8 cellular contexts compared by ENCODE assay signal in the genomic region with DNA sequence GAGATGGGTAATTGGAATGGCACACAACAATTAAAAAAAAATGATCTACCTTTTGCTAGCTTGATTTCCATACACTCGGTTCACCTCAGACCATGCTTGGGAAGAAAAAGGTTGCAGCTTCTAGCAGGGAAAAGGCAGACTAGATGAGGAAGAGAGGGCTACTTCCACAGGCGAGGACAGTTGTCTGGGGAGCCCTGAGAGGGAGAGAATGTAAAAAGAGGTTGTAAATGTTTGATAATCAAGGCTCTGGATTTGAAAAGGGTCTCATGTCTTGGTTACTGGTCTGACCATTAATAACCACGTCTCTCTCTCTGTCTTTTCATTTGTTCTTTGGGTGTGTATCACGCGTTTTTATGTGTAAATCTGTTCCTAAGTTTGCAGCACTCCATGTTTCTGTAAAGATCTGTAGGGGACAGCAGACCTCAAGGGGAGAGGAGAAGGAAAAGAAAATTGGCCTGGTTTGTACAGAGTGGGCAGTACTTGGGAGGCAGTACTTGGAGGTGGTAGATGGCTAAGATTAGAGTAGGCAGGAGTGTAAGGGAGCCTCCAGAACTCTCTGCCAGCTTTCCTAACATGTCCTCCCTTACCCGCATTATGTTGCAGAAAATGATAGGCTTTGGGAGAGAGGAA. TPM values are rescaled to one million over a fixed set of nuclear protein-coding genes. Genes with fewer than 3 reads are reported as not detected.
DNase-seq lines count a peak whose midpoint lies in the region; ATAC-seq and TF ChIP-seq lines count a peak whose summit lies in the region.

No MANE protein-coding gene starts in this region.

- H3K9me3 Mint-ChIP-seq in natural killer cell: no peaks in the 10 kb centered on the region

- H3K36me3 ChIP-seq in RWPE2 (ENCODE audit: low read depth): no peaks in the 10 kb centered on the region

- no peaks in the 10 kb centered on the region for H3K9me3 ChIP-seq in RWPE2 (ENCODE audit: severe bottlenecking)

- intact Hi-C loops in natural killer cell (cut with micrococcal nuclease): loop anchor here (1.0 kb wide), 1 partner anchor 50 kb away; no protein-coding TSS in a partner anchor

- peak overlapping the region; percentile 45 for H3K4me3 ChIP-seq in RWPE2 (ENCODE audit: severe bottlenecking)

- no peak for TF ChIP-seq CTCF in RWPE2 (IDR thresholded peaks at IDR 0.05; ENCODE audit: poor library complexity, severe bottlenecking)
- TF ChIP-seq CTCF in natural killer cell (IDR thresholded peaks at IDR 0.05): no peak

- H3K4me1 Mint-ChIP-seq in natural killer cell: peaks cover 27 to 35% of the 10 kb centered on the region in 2 donors

- no peaks in the 10 kb centered on the region for H3K36me3 Mint-ChIP-seq in natural killer cell

- peak overlapping the region; percentile 96 for H3K4me3 Mint-ChIP-seq in natural killer cell

- H3K27ac Mint-ChIP-seq in natural killer cell: peak overlapping the region; percentile 91 to 95

- H3K4me1 ChIP-seq in RWPE2 (ENCODE audit: insufficient read depth, poor library complexity, severe bottlenecking): no peaks in the 10 kb centered on the region

- no peak for TF ChIP-seq POLR2A in erythroblast (IDR thresholded peaks at IDR 0.05; ENCODE audit: low read length)

- DNase-seq in NCI-H345 treated with DMSO at 0.1 percent for 48 hours (lab: John Stamatoyannopoulos, UW; ENCODE audit: unreplicated experiment) (peak; percentile 7), NCI-H345 (lab: John Stamatoyannopoulos, UW) (no peak), RWPE2 (ENCODE audit: low spot score) (no peak), erythroblast (lab: John Stamatoyannopoulos, UW) (peak; percentile 2 to 7), natural killer cell (no peak), cerebellar nuclear complex (lab: John Stamatoyannopoulos, UW) (no peak), iPS-NIHi7 (ENCODE audit: extremely low spot score) (no peak)

- ATAC-seq in HG02840 (IDR thresholded peaks at IDR 0.05; ENCODE audit: low FRiP score, unreplicated experiment) (peak; percentile 8), RWPE2 (ENCODE audit: low read depth) (peak; percentile 40; the same call in 2 of the 3 replicates), natural killer cell (peak in 2 of 3 donors; percentile 2 to 22)

- peaks cover 0 to 5% of the 10 kb centered on the region in 2 donors for H3K27me3 Mint-ChIP-seq in natural killer cell (ENCODE audit: low read depth in 2 of 2)

- peak overlapping the region; percentile 11 for H3K27ac ChIP-seq in RWPE2 (ENCODE audit: poor library complexity, severe bottlenecking)

- no peaks in the 10 kb centered on the region for H3K27me3 ChIP-seq in RWPE2 (ENCODE audit: insufficient read depth, poor library complexity, severe bottlenecking)

RNA-seq across cellular contexts. Expression of a gene that starts 0.8 kb away (rescaled TPM):
- 10 to 100 TPM in 2 of 3 donors, 1 to 10 TPM in 1; 9.0 to 13.3 (median 13.1) TPM for total RNA-seq in natural killer cell

RNA-seq across cellular contexts. Expression of a gene that starts 51.2 kb away (rescaled TPM):
- 10 to 100 TPM; 11.2 to 12.6 (median 12.2) TPM for total RNA-seq in natural killer cell

Comparison
In these comparisons a context has a peak if more than half of its experiments do, and no peak if none do; other contexts are left out.
1. DNase-seq: peak in NCI-H345 treated with DMSO at 0.1 percent for 48 hours (single experiment) and erythroblast (2 of 2); none in NCI-H345 (single experiment), RWPE2 (single experiment), natural killer cell (single experiment), cerebellar nuclear complex (0 of 2) and iPS-NIHi7 (single experiment).
2. Peak in every context shown above with its lines, with median percentiles within 50 percentile points of each other: ATAC-seq.